In the genomic region with DNA sequence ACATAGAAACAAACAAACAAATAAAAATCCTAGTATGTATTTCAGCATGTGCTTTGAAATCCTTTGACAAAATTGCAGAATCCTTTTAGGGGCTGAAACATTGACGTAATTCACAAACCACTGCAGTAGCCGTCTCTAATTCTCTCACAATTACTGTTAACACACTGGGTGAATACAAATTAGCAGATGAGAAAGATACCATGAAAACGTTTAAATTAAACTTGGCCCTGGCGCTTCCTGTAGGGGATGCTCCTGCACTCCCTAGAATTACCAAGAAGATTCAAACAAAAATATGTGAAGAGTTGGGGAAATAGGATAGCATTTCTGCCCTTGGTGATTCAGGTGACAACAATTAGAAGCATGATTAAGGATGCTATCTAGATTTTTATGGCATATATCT, we compare ENCODE assay signal across 27 cellular contexts.
"Had no signal": no experiment of that assay in that cellular context is flagged by ENCODE, and none has a peak within 500 bp of the region (broad histone marks: within the 10 kb centered on the region; RNA-seq: fewer than 3 reads in every experiment).

No MANE protein-coding gene starts in this region.

- H3K4me1 Mint-ChIP-seq: activated CD4-positive, alpha-beta T cell treated with anti-CD3 and anti-CD28 coated beads, Interleukin-2, amount 10 ng/mL, durations not matched to agents 7 days and 5 days; activated T-helper 17 cell treated with anti-CD3 and anti-CD28 coated beads, Interleukin-2, amount 50 U/mL, for 72 hours; central memory CD8-positive, alpha-beta T cell had no signal

- H3K27ac Mint-ChIP-seq: activated CD4-positive, alpha-beta T cell treated with anti-CD3 and anti-CD28 coated beads, Interleukin-2, amount 10 ng/mL, durations not matched to agents 7 days and 5 days; activated CD8-positive, alpha-beta T cell treated with anti-CD3 and anti-CD28 coated beads for 36 hours; activated naive CD8-positive, alpha-beta T cell; activated T-helper 17 cell treated with anti-CD3 and anti-CD28 coated beads, Interleukin-2, amount 50 U/mL, for 72 hours; effector memory CD8-positive, alpha-beta T cell had no signal

- H3K27ac ChIP-seq: brain microvascular endothelial cell, epithelial cell of prostate, esophagus squamous epithelium, gastroesophageal sphincter, heart right ventricle had no signal

- H3K27me3 Mint-ChIP-seq: activated CD4-positive, alpha-beta T cell treated with anti-CD3 and anti-CD28 coated beads, Interleukin-2, amount 10 ng/mL, durations not matched to agents 7 days and 5 days; activated CD8-positive, alpha-beta T cell treated with anti-CD3 and anti-CD28 coated beads for 36 hours; activated naive CD8-positive, alpha-beta T cell; activated T-helper 17 cell treated with anti-CD3 and anti-CD28 coated beads, Interleukin-2, amount 50 U/mL, for 72 hours; central memory CD8-positive, alpha-beta T cell; effector memory CD8-positive, alpha-beta T cell had no signal

- H3K27me3 ChIP-seq: brain microvascular endothelial cell, esophagus squamous epithelium, gastroesophageal sphincter, heart right ventricle had no signal

- H3K4me1 ChIP-seq: esophagus squamous epithelium, gastroesophageal sphincter, heart right ventricle had no signal

- H3K4me3 ChIP-seq: esophagus squamous epithelium, gastroesophageal sphincter, heart right ventricle had no signal

- H3K36me3 ChIP-seq: brain microvascular endothelial cell, esophagus squamous epithelium, gastroesophageal sphincter, heart right ventricle had no signal

- H3K36me3 Mint-ChIP-seq: activated naive CD8-positive, alpha-beta T cell had no signal

- ATAC-seq: activated CD8-positive, alpha-beta T cell treated with anti-CD3 and anti-CD28 coated beads for 36 hours; activated T-cell treated with anti-CD3 and anti-CD28 coated beads, Interleukin-2, amount 50 U/mL, for 4 hours; activated T-helper 17 cell treated with anti-CD3 and anti-CD28 coated beads, Interleukin-2, amount 50 U/mL, for 72 hours; effector memory CD8-positive, alpha-beta T cell; gastroesophageal sphincter; heart right ventricle had no signal

- H3K4me3 Mint-ChIP-seq: activated CD4-positive, alpha-beta T cell treated with anti-CD3 and anti-CD28 coated beads, Interleukin-2, amount 10 ng/mL, durations not matched to agents 7 days and 5 days; activated CD8-positive, alpha-beta T cell treated with anti-CD3 and anti-CD28 coated beads for 36 hours; activated naive CD8-positive, alpha-beta T cell; activated T-cell treated with anti-CD3 and anti-CD28 coated beads, Interleukin-2, amount 50 U/mL, for 4 hours; activated T-helper 17 cell treated with anti-CD3 and anti-CD28 coated beads, Interleukin-2, amount 50 U/mL, for 72 hours; central memory CD8-positive, alpha-beta T cell; effector memory CD8-positive, alpha-beta T cell had no signal

- DNase-seq: activated CD4-positive, alpha-beta T cell treated with anti-CD3 and anti-CD28 coated beads for 1 hour; activated CD4-positive, alpha-beta T cell treated with anti-CD3 and anti-CD28 coated beads for 4 hours; activated CD4-positive, alpha-beta T cell treated with anti-CD3 and anti-CD28 coated beads, Interleukin-2, amount 10 ng/mL, durations not matched to agents 7 days and 5 days; activated CD4-positive, alpha-beta T cell treated with anti-CD3 and anti-CD28 coated beads, Interleukin-2, amount 50 U/mL, for 4 hours; activated CD8-positive, alpha-beta memory T cell treated with anti-CD3 and anti-CD28 coated beads for 24 hours; activated CD8-positive, alpha-beta T cell treated with anti-CD3 and anti-CD28 coated beads for 36 hours; activated effector memory CD4-positive, alpha-beta T cell treated with Interleukin-2 at 50 U/mL for 16 hours; activated gamma-delta T cell treated with Interleukin-2 at 50 U/mL for 16 hours; activated naive CD4-positive, alpha-beta T cell treated with anti-CD3 and anti-CD28 coated beads, Interleukin-2, amount 50 U/mL, for 16 hours; activated naive CD4-positive, alpha-beta T cell treated with Interleukin-2 at 50 U/mL for 16 hours; activated T-cell treated with anti-CD3 and anti-CD28 coated beads, Interleukin-2, amount 50 U/mL, for 4 hours; amniotic stem cell; anterior cingulate cortex; brain microvascular endothelial cell; cortex of kidney; dermis blood vessel endothelial cell; effector CD4-positive, alpha-beta T cell; effector memory CD8-positive, alpha-beta T cell; esophagus squamous epithelium; foreskin melanocyte; heart right ventricle; T-helper 2 cell had no signal

- H3K9me3 Mint-ChIP-seq: activated CD4-positive, alpha-beta T cell treated with anti-CD3 and anti-CD28 coated beads, Interleukin-2, amount 10 ng/mL, durations not matched to agents 7 days and 5 days; activated CD8-positive, alpha-beta T cell treated with anti-CD3 and anti-CD28 coated beads for 36 hours; activated T-cell treated with anti-CD3 and anti-CD28 coated beads, Interleukin-2, amount 50 U/mL, for 4 hours; activated T-helper 17 cell treated with anti-CD3 and anti-CD28 coated beads, Interleukin-2, amount 50 U/mL, for 72 hours had no signal
